ENCODE assay signal across 1 cellular context in the genomic region with DNA sequence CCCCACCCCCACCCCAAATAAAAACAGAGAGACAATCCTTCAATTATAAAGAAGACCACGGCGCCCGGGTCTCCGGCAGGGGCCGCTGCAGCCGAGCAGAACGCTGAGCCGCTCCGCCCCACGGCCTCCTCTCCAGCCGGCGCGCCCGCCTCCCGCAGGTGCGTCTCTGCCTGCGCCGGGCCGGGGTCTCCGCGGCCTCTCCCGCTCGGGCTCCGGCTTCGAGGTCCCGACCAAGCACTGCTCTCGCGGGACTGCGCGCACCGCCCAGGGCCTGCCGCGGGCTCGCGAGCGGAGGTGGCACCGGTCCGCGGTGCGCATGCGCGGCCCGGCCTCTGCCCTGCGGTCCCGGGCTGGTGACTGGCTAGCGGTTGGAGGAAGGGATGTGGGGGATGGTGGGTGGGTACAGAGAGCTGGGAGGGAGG.
A peak's percentile ranks its signal among the peaks of the same experiment; 100 is the strongest.
TF ChIP-seq lines count a peak whose summit lies in the region.

No MANE protein-coding gene starts in this region.

TF ChIP-seq in HepG2, 621 proteins besides CTCF, POLR2A, EP300 and RAD21 (continued from another document):
- TF ChIP-seq ZNF260 (CRISPR knock-in tag; IDR thresholded peaks at IDR 0.05; ENCODE audit: borderline replicate concordance, low read depth) = no peak
- TF ChIP-seq MIXL1 (CRISPR knock-in tag; IDR thresholded peaks at IDR 0.05) = peak; percentile 8; the same call in 1 of the 2 replicates
- no peak for TF ChIP-seq MXD4 (CRISPR knock-in tag; IDR thresholded peaks at IDR 0.05)
- TF ChIP-seq NPAS2 (CRISPR knock-in tag; IDR thresholded peaks at IDR 0.05; ENCODE audit: borderline replicate concordance) = no peak
- no peak for TF ChIP-seq ZNF253 (CRISPR knock-in tag; IDR thresholded peaks at IDR 0.05; ENCODE audit: borderline replicate concordance)
- TF ChIP-seq STAG1 (CRISPR knock-in tag; IDR thresholded peaks at IDR 0.05) = peak; percentile 30
- peak; percentile 14; the same call in 1 of the 2 replicates for TF ChIP-seq ZNF430 (CRISPR knock-in tag; IDR thresholded peaks at IDR 0.05)
- 0 out of 4 replicates have a peak, but pooled peaks of 1 of the 2 experiments have one; percentile 13 for TF ChIP-seq REST (IDR thresholded peaks at IDR 0.05; ENCODE audit: borderline replicate concordance in 1 of 2, low read depth in 1 of 2, low read length in 2 of 2)
- 0 out of 2 replicates have a peak, but pooled peaks have one; percentile 73 for TF ChIP-seq ZNF547 (CRISPR knock-in tag; IDR thresholded peaks at IDR 0.05)
- TF ChIP-seq ZNF562 (CRISPR knock-in tag; IDR thresholded peaks at IDR 0.05; ENCODE audit: borderline replicate concordance) = 0 out of 2 replicates have a peak, but pooled peaks have one; percentile 17
- 0 out of 2 replicates have a peak, but pooled peaks have one; percentile 52 for TF ChIP-seq ZNF33B (CRISPR knock-in tag; IDR thresholded peaks at IDR 0.05)
- TF ChIP-seq ZNF598 (CRISPR knock-in tag; IDR thresholded peaks at IDR 0.05; ENCODE audit: borderline replicate concordance) = peak; percentile 65; the same call in 1 of the 2 replicates
- TF ChIP-seq HNRNPLL (IDR thresholded peaks at IDR 0.05; ENCODE audit: low read depth, low read length, poor library complexity, severe bottlenecking) = peak; percentile 52
- TF ChIP-seq, protein P1, sequence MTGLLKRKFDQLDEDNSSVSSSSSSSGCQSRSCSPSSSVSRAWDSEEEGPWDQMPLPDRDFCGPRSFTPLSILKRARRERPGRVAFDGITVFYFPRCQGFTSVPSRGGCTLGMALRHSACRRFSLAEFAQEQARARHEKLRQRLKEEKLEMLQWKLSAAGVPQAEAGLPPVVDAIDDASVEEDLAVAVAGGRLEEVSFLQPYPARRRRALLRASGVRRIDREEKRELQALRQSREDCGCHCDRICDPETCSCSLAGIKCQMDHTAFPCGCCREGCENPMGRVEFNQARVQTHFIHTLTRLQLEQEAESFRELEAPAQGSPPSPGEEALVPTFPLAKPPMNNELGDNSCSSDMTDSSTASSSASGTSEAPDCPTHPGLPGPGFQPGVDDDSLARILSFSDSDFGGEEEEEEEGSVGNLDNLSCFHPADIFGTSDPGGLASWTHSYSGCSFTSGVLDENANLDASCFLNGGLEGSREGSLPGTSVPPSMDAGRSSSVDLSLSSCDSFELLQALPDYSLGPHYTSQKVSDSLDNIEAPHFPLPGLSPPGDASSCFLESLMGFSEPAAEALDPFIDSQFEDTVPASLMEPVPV (CRISPR knock-in tag; IDR thresholded peaks at IDR 0.05) = peak; percentile 15; the same call in 1 of the 2 replicates
- TF ChIP-seq ZIK1 (CRISPR knock-in tag; IDR thresholded peaks at IDR 0.05; ENCODE audit: borderline replicate concordance, low read depth) = peak; percentile 72; the same call in 1 of the 2 replicates
- TF ChIP-seq ZNF282 (IDR thresholded peaks at IDR 0.05; ENCODE audit: partially characterized antibody) = no peak
- no peak for TF ChIP-seq GATA4 (IDR thresholded peaks at IDR 0.05; ENCODE audit: borderline replicate concordance, low read depth)
- no peak for TF ChIP-seq AKNA (CRISPR knock-in tag; IDR thresholded peaks at IDR 0.05; ENCODE audit: borderline replicate concordance)
- TF ChIP-seq TBL1XR1 (IDR thresholded peaks at IDR 0.05; ENCODE audit: borderline replicate concordance, low read length, partially characterized antibody) = no peak
- peak; percentile 19 for TF ChIP-seq BCL3 (CRISPR knock-in tag; IDR thresholded peaks at IDR 0.05)
- TF ChIP-seq ZNF768 (CRISPR knock-in tag; IDR thresholded peaks at IDR 0.05) = no peak
- TF ChIP-seq SP4 (CRISPR knock-in tag; IDR thresholded peaks at IDR 0.05) = peak; percentile 45; the same call in 1 of the 2 replicates
- TF ChIP-seq HOXD1 (CRISPR knock-in tag; IDR thresholded peaks at IDR 0.05) = 0 out of 2 replicates have a peak, but pooled peaks have one; percentile 55
- TF ChIP-seq, protein P2, sequence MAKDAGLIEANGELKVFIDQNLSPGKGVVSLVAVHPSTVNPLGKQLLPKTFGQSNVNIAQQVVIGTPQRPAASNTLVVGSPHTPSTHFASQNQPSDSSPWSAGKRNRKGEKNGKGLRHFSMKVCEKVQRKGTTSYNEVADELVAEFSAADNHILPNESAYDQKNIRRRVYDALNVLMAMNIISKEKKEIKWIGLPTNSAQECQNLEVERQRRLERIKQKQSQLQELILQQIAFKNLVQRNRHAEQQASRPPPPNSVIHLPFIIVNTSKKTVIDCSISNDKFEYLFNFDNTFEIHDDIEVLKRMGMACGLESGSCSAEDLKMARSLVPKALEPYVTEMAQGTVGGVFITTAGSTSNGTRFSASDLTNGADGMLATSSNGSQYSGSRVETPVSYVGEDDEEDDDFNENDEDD (CRISPR knock-in tag; IDR thresholded peaks at IDR 0.05; ENCODE audit: borderline replicate concordance) = peak; percentile 73; the same call in 1 of the 2 replicates
- TF ChIP-seq, protein P3, sequence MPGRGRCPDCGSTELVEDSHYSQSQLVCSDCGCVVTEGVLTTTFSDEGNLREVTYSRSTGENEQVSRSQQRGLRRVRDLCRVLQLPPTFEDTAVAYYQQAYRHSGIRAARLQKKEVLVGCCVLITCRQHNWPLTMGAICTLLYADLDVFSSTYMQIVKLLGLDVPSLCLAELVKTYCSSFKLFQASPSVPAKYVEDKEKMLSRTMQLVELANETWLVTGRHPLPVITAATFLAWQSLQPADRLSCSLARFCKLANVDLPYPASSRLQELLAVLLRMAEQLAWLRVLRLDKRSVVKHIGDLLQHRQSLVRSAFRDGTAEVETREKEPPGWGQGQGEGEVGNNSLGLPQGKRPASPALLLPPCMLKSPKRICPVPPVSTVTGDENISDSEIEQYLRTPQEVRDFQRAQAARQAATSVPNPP (CRISPR knock-in tag; IDR thresholded peaks at IDR 0.05) = peak; percentile 29; the same call in 1 of the 2 replicates
- peak; percentile 59; the same call in 1 of the 2 replicates for TF ChIP-seq SRY (CRISPR knock-in tag; IDR thresholded peaks at IDR 0.05)
- peak; percentile 19; the same call in 1 of the 2 replicates for TF ChIP-seq ZNF274 (CRISPR knock-in tag; IDR thresholded peaks at IDR 0.05)
- no peak; the same call in 1 of the 2 replicates for TF ChIP-seq KAT7 (CRISPR knock-in tag; IDR thresholded peaks at IDR 0.05; ENCODE audit: borderline replicate concordance)
- TF ChIP-seq MTF2 (CRISPR knock-in tag; IDR thresholded peaks at IDR 0.05; ENCODE audit: borderline replicate concordance) = 0 out of 2 replicates have a peak, but pooled peaks have one; percentile 42
- 0 out of 2 replicates have a peak, but pooled peaks have one; percentile 3 for TF ChIP-seq YEATS4 (CRISPR knock-in tag; IDR thresholded peaks at IDR 0.05; ENCODE audit: borderline replicate concordance)
- TF ChIP-seq ZSCAN31 (CRISPR knock-in tag; IDR thresholded peaks at IDR 0.05; ENCODE audit: low read depth) = peak; percentile 62; the same call in 1 of the 2 replicates
- no peak for TF ChIP-seq FUBP1 (CRISPR knock-in tag; IDR thresholded peaks at IDR 0.05; ENCODE audit: borderline replicate concordance)
- TF ChIP-seq SALL1 (CRISPR knock-in tag; IDR thresholded peaks at IDR 0.05) = peak; percentile 42; the same call in 1 of the 2 replicates
- TF ChIP-seq SIN3B (IDR thresholded peaks at IDR 0.05; ENCODE audit: low read length) = no peak
- TF ChIP-seq NCOA5 (CRISPR knock-in tag; IDR thresholded peaks at IDR 0.05) = no peak
